1 cellular context compared by ENCODE assay signal in genomic region chr1:23977854-23978191, GRCh38.
TF ChIP-seq lines count a peak whose summit lies in the region.

No MANE protein-coding gene starts in this region.

TF ChIP-seq in H1, 55 proteins besides CTCF, POLR2A, EP300 and RAD21 (continued from another document):
- TF ChIP-seq CHD7 (IDR thresholded peaks at IDR 0.05; ENCODE audit: insufficient replicate concordance, low read length) (no peak), HDAC6 (IDR thresholded peaks at IDR 0.05; ENCODE audit: low read depth, low read length) (no peak), BACH1 (IDR thresholded peaks at IDR 0.05; ENCODE audit: low read length) (no peak), TEAD4 (IDR thresholded peaks at IDR 0.05; ENCODE audit: low read depth, low read length) (no peak), MAFK (IDR thresholded peaks at IDR 0.05; ENCODE audit: low read depth, low read length) (no peak), CHD1 (IDR thresholded peaks at IDR 0.05; ENCODE audit: low read depth, low read length) (no peak), SIRT6 (IDR thresholded peaks at IDR 0.05; ENCODE audit: low read length) (no peak), RFX5 (IDR thresholded peaks at IDR 0.05; ENCODE audit: borderline replicate concordance, low read depth, low read length) (no peak), TCF12 (IDR thresholded peaks at IDR 0.05; ENCODE audit: low read depth, low read length) (no peak), E2F6 (IDR thresholded peaks at IDR 0.05) (no peak), SP4 (IDR thresholded peaks at IDR 0.05; ENCODE audit: low read length) (no peak), YY1 (IDR thresholded peaks at IDR 0.05; ENCODE audit: low read depth, low read length) (no peak), TAF1 (IDR thresholded peaks at IDR 0.05; ENCODE audit: low read depth, low read length) (no peak), JUN (IDR thresholded peaks at IDR 0.05; ENCODE audit: low read depth, low read length) (no peak), SIX5 (IDR thresholded peaks at IDR 0.05; ENCODE audit: low read depth, low read length) (no peak)
